29 cellular contexts compared by ENCODE assay signal in genomic region chr7:119623427-119623826, GRCh38.
DNase-seq lines count a peak whose midpoint lies in the region; ATAC-seq, FAIRE-seq and TF ChIP-seq lines count a peak whose summit lies in the region.
"Had no signal": no experiment of that assay in that cellular context is flagged by ENCODE, and none has a peak within 500 bp of the region (broad histone marks: within the 10 kb centered on the region; RNA-seq: fewer than 3 reads in every experiment).

No MANE protein-coding gene starts in this region.

- H3K79me2 ChIP-seq in GM12878 (ENCODE audit: control insufficient read depth, insufficient read depth, low read length) (no peaks in the 10 kb centered on the region), K562 (ENCODE audit: control insufficient read depth, insufficient read depth, low read length) (no peaks in the 10 kb centered on the region)

- H3K9me3 ChIP-seq in GM12878 (replicated peaks; ENCODE audit: control insufficient read depth, insufficient read depth, low read length) (no peaks in the 10 kb centered on the region), K562 (replicated peaks; ENCODE audit: control insufficient read depth, insufficient read depth, low read depth, low read length) (no peaks in the 10 kb centered on the region), left ventricle myocardium inferior (replicated peaks) (no peaks in the 10 kb centered on the region)
- H3K9me3 ChIP-seq: A549; BE2C; BLaER1; BLaER1 treated with 17β-estradiol and CSF1 and Interleukin-3, amounts not matched to agents 10 nM and 100 nM; Caco-2 had no signal

- in situ Hi-C loops in GM12878 (cut with MboI) = no loop called here
- in situ Hi-C loops in K562 (cut with MboI) = no loop called here

- SMC1A ChIA-PET in GM12878 (lab: Charles Lee; ENCODE audit: uncharacterized antibody, unreplicated experiment) = interaction anchor here (0.7 kb wide), 1 partner anchor 13 kb away, joined by 3 read pairs; no protein-coding TSS in a partner anchor

- WGBS in GM12878 (ENCODE audit: insufficient coverage, insufficient replicate concordance, low lambda C conversion rate, missing lambda C conversion rate) = 0% methylated on average over 1 of the region's 1 CpG
- WGBS in K562 (ENCODE audit: insufficient coverage, low coverage, missing lambda C conversion rate) = 52% methylated on average over 1 of the region's 1 CpG

- H3K27me3 ChIP-seq in GM12878 (replicated peaks in 1 of 2; ENCODE audit: control insufficient read depth in 2 of 2, insufficient read depth in 2 of 2, low read length in 1 of 2) = no peaks in the 10 kb centered on the region
- H3K27me3 ChIP-seq in K562 (ENCODE audit: control insufficient read depth in 2 of 2, insufficient read depth in 2 of 2, low read length in 2 of 2) = no peaks in the 10 kb centered on the region
- no peaks in the 10 kb centered on the region for H3K27me3 ChIP-seq in left ventricle myocardium inferior (ENCODE audit: low read depth)
- H3K27me3 ChIP-seq: BE2C; BLaER1; BLaER1 treated with 17β-estradiol and CSF1 and Interleukin-3, amounts not matched to agents 10 nM and 100 nM had no signal

- no peaks in the 10 kb centered on the region for H4K20me1 ChIP-seq in GM12878 (ENCODE audit: control insufficient read depth, insufficient read depth)
- H4K20me1 ChIP-seq in K562 (replicated peaks; ENCODE audit: control insufficient read depth, insufficient read depth, low read length) = no peaks in the 10 kb centered on the region
- H4K20me1 ChIP-seq: BLaER1; BLaER1 treated with 17β-estradiol and CSF1 and Interleukin-3, amounts not matched to agents 10 nM and 100 nM had no signal

- no peak overlapping the region for H3K4me2 ChIP-seq in GM12878 (ENCODE audit: control insufficient read depth, insufficient read depth)
- no peak overlapping the region for H3K4me2 ChIP-seq in K562 (ENCODE audit: insufficient read depth, low read length)
- H3K4me2 ChIP-seq: A549; BLaER1; BLaER1 treated with 17β-estradiol and CSF1 and Interleukin-3, amounts not matched to agents 10 nM and 100 nM had no signal

- CTCF ChIA-PET in GM12878 (lab: Yijun Ruan, JAX) = no interaction called here
- CTCF ChIA-PET in K562 (lab: Yijun Ruan, JAX; ENCODE audit: low intra/inter-chr PET ratio) = no interaction called here

- ATAC-seq in GM12878 = no peak
- no peak for ATAC-seq in K562
- ATAC-seq in left cardiac atrium = no peak
- ATAC-seq: A549; CD8-positive, alpha-beta T cell had no signal

- no peak for TF ChIP-seq POLR2A in GM12878 (IDR thresholded peaks at IDR 0.05; ENCODE audit: low read depth, low read length)
- TF ChIP-seq POLR2A in K562 (conservative IDR thresholded peaks at IDR 0.05) = no peak

- H3K9me1 ChIP-seq in K562 (ENCODE audit: control insufficient read depth, insufficient read depth, low read length) = no peaks in the 10 kb centered on the region

- H3K9ac ChIP-seq in GM12878 (ENCODE audit: control insufficient read depth, insufficient read depth, low read length) (no peak overlapping the region), K562 (ENCODE audit: insufficient read depth in 1 of 2, low read depth in 2 of 2, low read length in 2 of 2) (no peak overlapping the region)
- H3K9ac ChIP-seq: BLaER1; BLaER1 treated with 17β-estradiol and CSF1 and Interleukin-3, amounts not matched to agents 10 nM and 100 nM had no signal

- no peaks in the 10 kb centered on the region for H3K36me3 ChIP-seq in GM12878 (ENCODE audit: control insufficient read depth in 2 of 2, insufficient read depth in 2 of 2, low read length in 1 of 2)
- no peaks in the 10 kb centered on the region for H3K36me3 ChIP-seq in K562 (ENCODE audit: control insufficient read depth, insufficient read depth, low read length)
- no peaks in the 10 kb centered on the region for H3K36me3 ChIP-seq in left ventricle myocardium inferior
- H3K36me3 ChIP-seq: BE2C; BLaER1; BLaER1 treated with 17β-estradiol and CSF1 and Interleukin-3, amounts not matched to agents 10 nM and 100 nM had no signal

- RAD21 ChIA-PET in GM12878 (lab: Charles Lee; ENCODE audit: unreplicated experiment) = no interaction called here

- TF ChIP-seq RAD21 in GM12878 (IDR thresholded peaks at IDR 0.05; ENCODE audit: insufficient read depth, low read depth, low read length) (no peak), K562 (CRISPR knock-in tag; conservative IDR thresholded peaks at IDR 0.05 in 1 of 2, IDR thresholded peaks at IDR 0.05 in 1 of 2) (no peak)

- BruUV-seq in GM12878 (replicated peaks; lab: Mats Ljungman, UMichigan) (no TSS peak), K562 (replicated peaks; lab: Mats Ljungman, UMichigan) (no TSS peak)

- H2AFZ ChIP-seq in GM12878 (ENCODE audit: control insufficient read depth, low read depth, low read length) (no peak overlapping the region), K562 (ENCODE audit: low read depth, low read length) (no peak overlapping the region)

- POLR2A ChIA-PET in GM12878 (lab: Charles Lee) (no interaction called here), K562 (lab: Yijun Ruan, JAX) (no interaction called here)

- H3K27ac ChIP-seq in GM12878 (ENCODE audit: control insufficient read depth, insufficient read depth) (no peak overlapping the region), K562 (ENCODE audit: extremely low read depth, low read depth, low read length) (no peak overlapping the region), left ventricle myocardium inferior (replicated peaks) (no peak overlapping the region)
- H3K27ac ChIP-seq: 22Rv1; A549; BLaER1; BLaER1 treated with 17β-estradiol and CSF1 and Interleukin-3, amounts not matched to agents 10 nM and 100 nM; C4-2B had no signal

- no peak for TF ChIP-seq CTCF in GM12878 (IDR thresholded peaks at IDR 0.05 in 2 of 3, conservative IDR thresholded peaks at IDR 0.05 in 1 of 3; ENCODE audit: control insufficient read depth in 2 of 3, extremely low read depth in 1 of 3, insufficient read depth in 1 of 3, low read depth in 3 of 3, low read length in 3 of 3)
- TF ChIP-seq CTCF in K562 (IDR thresholded peaks at IDR 0.05 in 2 of 3, conservative IDR thresholded peaks at IDR 0.05 in 1 of 3; ENCODE audit: insufficient read depth in 2 of 3, low read depth in 1 of 3, low read length in 3 of 3) = no peak
- no peak for TF ChIP-seq CTCF in left ventricle myocardium inferior (IDR thresholded peaks at IDR 0.05; ENCODE audit: borderline replicate concordance)

- FAIRE-seq in GM12878 (lab: Jason Lieb, UNC) (peak; percentile 61), K562 (lab: Jason Lieb, UNC) (no peak)
- FAIRE-seq: A549 had no signal

- H3K4me3 ChIP-seq in GM12878 = no peak overlapping the region
- H3K4me3 ChIP-seq in K562 = no peak overlapping the region
- H3K4me3 ChIP-seq in left ventricle myocardium inferior = no peak overlapping the region
- H3K4me3 ChIP-seq: A549; BLaER1; BLaER1 treated with 17β-estradiol and CSF1 and Interleukin-3, amounts not matched to agents 10 nM and 100 nM had no signal

- intact Hi-C loops in GM12878 (cut with micrococcal nuclease; ENCODE audit: unreplicated experiment) (no loop called here), K562 (cut with micrococcal nuclease) (no loop called here), left ventricle myocardium inferior (cut with micrococcal nuclease) (no loop called here), left cardiac atrium (cut with DNase I) (no loop called here)

- H3K4me1 ChIP-seq in GM12878 (ENCODE audit: control insufficient read depth, insufficient read depth, low read length) (no peaks in the 10 kb centered on the region), K562 (replicated peaks in 1 of 2; ENCODE audit: control insufficient read depth in 2 of 2, insufficient read depth in 2 of 2, low read length in 2 of 2) (no peaks in the 10 kb centered on the region), left ventricle myocardium inferior (no peaks in the 10 kb centered on the region)
- H3K4me1 ChIP-seq: A549; BE2C; BLaER1; BLaER1 treated with 17β-estradiol and CSF1 and Interleukin-3, amounts not matched to agents 10 nM and 100 nM; Caco-2 had no signal

- DNase-seq in GM12878 (ENCODE audit: low read depth, low spot score) = no peak
- DNase-seq in K562 (ENCODE audit: extremely low read depth in 1 of 4, low spot score in 3 of 4) = no peak
- no peak for DNase-seq in left ventricle myocardium inferior
- DNase-seq in left cardiac atrium = no peak
- DNase-seq: 8988T; ACHN; AML-193; BE2C; C1 segment of cervical spinal cord; Caco-2; Calu3; CD4-positive, alpha-beta memory T cell; CD4-positive, alpha-beta T cell; CD4-positive, CD25-positive, alpha-beta regulatory T cell; CD8-positive, alpha-beta memory T cell; CD8-positive, alpha-beta T cell; COR-L47; DMS 273 treated with DMSO at 0.1 percent for 48 hours; DMS153; DMS53; DMS79; DMS79 treated with DMSO at 0.1 percent for 48 hours; DND-41; EL had no signal

- TF ChIP-seq EP300 in GM12878 (IDR thresholded peaks at IDR 0.05; ENCODE audit: borderline replicate concordance in 1 of 2, control insufficient read depth in 1 of 2, low read depth in 2 of 2, low read length in 2 of 2) (no peak), K562 (IDR thresholded peaks at IDR 0.05; ENCODE audit: low read length) (no peak)

TF ChIP-seq in K562, 482 proteins besides CTCF, POLR2A, EP300 and RAD21:
- TF ChIP-seq DACH1 (IDR thresholded peaks at IDR 0.05; ENCODE audit: partially characterized antibody) (peak; percentile 93), MTF1 (CRISPR knock-in tag; IDR thresholded peaks at IDR 0.05; ENCODE audit: borderline replicate concordance) (no peak)
